17 cellular contexts compared by ENCODE assay signal in the genomic region with DNA sequence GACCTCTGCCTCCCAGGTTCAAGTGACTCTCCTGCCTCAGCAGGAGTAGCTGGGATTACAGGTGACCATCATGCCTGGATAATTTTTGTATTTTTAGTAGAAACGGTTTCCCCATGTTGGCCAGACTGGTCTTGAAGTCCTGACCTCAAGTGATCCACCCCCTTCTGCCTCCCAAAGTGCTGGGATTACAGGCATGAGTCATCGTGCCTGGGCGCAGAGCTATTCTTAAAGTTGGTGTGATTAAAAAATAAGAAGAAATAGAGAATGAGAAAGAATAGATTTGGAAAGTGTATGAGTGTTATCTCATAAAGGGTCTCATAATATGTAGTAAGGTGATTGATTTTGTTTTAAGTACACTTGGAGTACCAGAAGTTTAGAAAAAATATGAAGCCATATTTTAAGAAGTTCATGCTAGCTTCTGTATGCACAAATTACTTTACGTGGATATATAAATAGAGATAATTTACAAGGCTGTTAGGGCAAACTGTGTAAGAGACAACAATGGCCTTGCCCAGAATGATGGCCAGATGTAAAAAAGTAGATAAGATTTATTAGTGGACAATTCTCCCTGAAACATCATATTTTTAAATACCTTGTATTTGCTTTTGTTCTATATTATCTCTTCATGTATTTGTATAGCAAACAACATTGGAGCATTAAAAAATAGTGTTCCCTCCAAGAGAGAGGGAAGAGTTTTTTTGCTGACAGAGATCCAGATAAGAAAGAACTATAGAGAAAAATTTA.
"Had no signal": no experiment of that assay in that cellular context is flagged by ENCODE, and none has a peak within 500 bp of the region (broad histone marks: within the 10 kb centered on the region; RNA-seq: fewer than 3 reads in every experiment).

No MANE protein-coding gene starts in this region.

- H3K4me3 ChIP-seq: SJSA1 had no signal

- H3K27me3 ChIP-seq: SJSA1 had no signal

- H3K36me3 ChIP-seq: SJSA1 had no signal

- H3K27ac ChIP-seq: SJSA1 had no signal

- H3K4me1 ChIP-seq: SJSA1 had no signal

- DNase-seq: activated CD4-positive, alpha-beta T cell treated with anti-CD3 and anti-CD28 coated beads for 4 hours; activated CD8-positive, alpha-beta memory T cell treated with anti-CD3 and anti-CD28 coated beads, Interleukin-2, amount 50 U/mL, for 48 hours; activated CD8-positive, alpha-beta T cell treated with anti-CD3 and anti-CD28 coated beads for 36 hours; activated naive CD4-positive, alpha-beta T cell treated with anti-CD3 and anti-CD28 coated beads, Interleukin-2, amount 50 U/mL, for 16 hours; activated naive CD8-positive, alpha-beta T cell treated with anti-CD3 and anti-CD28 coated beads, Interleukin-2, amount 10 ng/mL, durations not matched to agents 7 days and 5 days; activated T-cell treated with anti-CD3 and anti-CD28 coated beads, Interleukin-2, amount 50 U/mL, for 1 hour; aorta; central memory CD4-positive, alpha-beta T cell; Kasumi-1; KBM-7; NCI-H1105 treated with DMSO at 0.1 percent for 48 hours; NCI-H1436 treated with DMSO at 0.1 percent for 48 hours; NCI-H187; NCI-H2081; NCI-H510A treated with DMSO at 0.1 percent for 48 hours; SHP77 had no signal

- H3K9me3 ChIP-seq: SJSA1 had no signal

- ATAC-seq: activated CD8-positive, alpha-beta T cell treated with anti-CD3 and anti-CD28 coated beads for 36 hours had no signal
